8 cellular contexts compared by ENCODE assay signal in genomic region chr2:53787911-53788289, GRCh38. TPM values are rescaled to one million over a fixed set of nuclear protein-coding genes. Genes with fewer than 3 reads are reported as not detected.
DNase-seq lines count a peak whose midpoint lies in the region; ATAC-seq and TF ChIP-seq lines count a peak whose summit lies in the region.

No MANE protein-coding gene starts in this region.

- peak overlapping the region; percentile 83 for H3K4me3 ChIP-seq in ACC112 (ENCODE audit: low read depth, low read length)
- peak overlapping the region; percentile 96 for H3K4me3 ChIP-seq in mononuclear cell (ENCODE audit: low read length)

- peak overlapping the region; percentile 83 for H3K4me3 Mint-ChIP-seq in MCF 10A (ENCODE audit: unreplicated experiment)

- peaks cover 93% of the 10 kb centered on the region for H3K79me2 ChIP-seq in ACC112 (ENCODE audit: control insufficient read depth, insufficient read depth, low read length, unreplicated experiment)

- H3K36me3 Mint-ChIP-seq in MCF 10A (ENCODE audit: insufficient read depth, unreplicated experiment), result no peaks in the 10 kb centered on the region

- H3K4me1 ChIP-seq in ACC112 (ENCODE audit: control insufficient read depth, insufficient read depth, low read length, unreplicated experiment), result peaks cover 31% of the 10 kb centered on the region
- peaks cover 34% of the 10 kb centered on the region for H3K4me1 ChIP-seq in mononuclear cell (ENCODE audit: insufficient read depth, low read length)

- H3K27ac ChIP-seq in ACC112 (ENCODE audit: low read depth, low read length), result peak overlapping the region; percentile 67; the same call in 1 of the 2 replicates

- H3K9me3 Mint-ChIP-seq in MCF 10A (ENCODE audit: unreplicated experiment), result no peaks in the 10 kb centered on the region

- POLR2A ChIA-PET in MCF 10A (lab: Yijun Ruan, JAX), result interaction anchor here (0.6 to 7.8 kb wide), 20 partner anchors 9 to 1215 kb away, joined by 3 to 112 read pairs (median 4); partner anchors contain the start of gene CHAC2

- no peak for ATAC-seq in GM21528 (IDR thresholded peaks at IDR 0.05; ENCODE audit: low FRiP score, unreplicated experiment)

- TF ChIP-seq CTCF in MCF 10A (IDR thresholded peaks at IDR 0.05; ENCODE audit: unreplicated experiment), result no peak

- CTCF ChIA-PET in MCF 10A (lab: Yijun Ruan, JAX), result interaction anchor here (1.1 to 2.3 kb wide), 2 partner anchors 15 to 20 kb away, joined by 3 to 11 read pairs; partner anchors contain the start of gene CHAC2

- peaks cover 12% of the 10 kb centered on the region for H3K4me1 Mint-ChIP-seq in MCF 10A (ENCODE audit: insufficient read depth, unreplicated experiment)

- H3K9me3 ChIP-seq in mononuclear cell (ENCODE audit: low read depth, low read length), result no peaks in the 10 kb centered on the region

- TSS peak; percentile 59 for BruUV-seq in MCF 10A (replicated peaks; lab: Mats Ljungman, UMichigan)

- H3K27me3 ChIP-seq in ACC112 (ENCODE audit: insufficient read depth, low read length), result no peaks in the 10 kb centered on the region
- H3K27me3 ChIP-seq in mononuclear cell (ENCODE audit: insufficient read depth, low read length), result no peaks in the 10 kb centered on the region

- no peaks in the 10 kb centered on the region for H3K27me3 Mint-ChIP-seq in MCF 10A (ENCODE audit: insufficient read depth, unreplicated experiment)

- H3K27ac Mint-ChIP-seq in MCF 10A (ENCODE audit: low read depth, unreplicated experiment), result peak overlapping the region; percentile 62

- intact Hi-C loops in MCF 10A (cut with micrococcal nuclease), result loop anchor here (1.0 kb wide), 1 partner anchor 365 kb away; no protein-coding TSS in a partner anchor

- peak overlapping the region; percentile 99 for H2AFZ ChIP-seq in ACC112 (ENCODE audit: low read length, unreplicated experiment)

- DNase-seq in HT-29 (ENCODE audit: low spot score) (peak; percentile 32), MCF 10A (ENCODE audit: unreplicated experiment) (no peak), DMS153 treated with DMSO at 0.1 percent for 48 hours (lab: John Stamatoyannopoulos, UW; ENCODE audit: unreplicated experiment) (no peak), cerebellar cortex (ENCODE audit: low spot score) (no peak), iPS-NIHi11 (ENCODE audit: low spot score) (no peak)

- no peaks in the 10 kb centered on the region for H3K36me3 ChIP-seq in ACC112 (ENCODE audit: insufficient read depth, low read length)

RNA-seq across cellular contexts. Expression of gene ERLEC1, which starts 1.1 kb away (rescaled TPM):
- total RNA-seq in HT-29 (2014; rRNA removed; shearing (Covaris generic)), result 34.5 and 39.4 TPM in 2 replicates
- 51.4 and 68.1 TPM in 2 replicates for total RNA-seq in MCF 10A (2022)
- total RNA-seq in mononuclear cell, result 27.3 TPM

RNA-seq across cellular contexts. Expression of gene ASB3, which starts 1.1 kb away (rescaled TPM):
- 6.3 and 9.5 TPM in 2 replicates for total RNA-seq in HT-29 (2014; rRNA removed; shearing (Covaris generic))
- 19.7 and 20.3 TPM in 2 replicates for total RNA-seq in MCF 10A (2022)
- total RNA-seq in mononuclear cell, result 33.7 TPM

RNA-seq across cellular contexts. Expression of gene CHAC2, which starts 20.3 kb away (rescaled TPM):
- total RNA-seq in HT-29 (2014; rRNA removed; shearing (Covaris generic)), result 10.3 and 11.7 TPM in 2 replicates
- total RNA-seq in MCF 10A (2022), result 7.4 and 10.5 TPM in 2 replicates
- 0.52 TPM for total RNA-seq in mononuclear cell
